In the genomic region with DNA sequence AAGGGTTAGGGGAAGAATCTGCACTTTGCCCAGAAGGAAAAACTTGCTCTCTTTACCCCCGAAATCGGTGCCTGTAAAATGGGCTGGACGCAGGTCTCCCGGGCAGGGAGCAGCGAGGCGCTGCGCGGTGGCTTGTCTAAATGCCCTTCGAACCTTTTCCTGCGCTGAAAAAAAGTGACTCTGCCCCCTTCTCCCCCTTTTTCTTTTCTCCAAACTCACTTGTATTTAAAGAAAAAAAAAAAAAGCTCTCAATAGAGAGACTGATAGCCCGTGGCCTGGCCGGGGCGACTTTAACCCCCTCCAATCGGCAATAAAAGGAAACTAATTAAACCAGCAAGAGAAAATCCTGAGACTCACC, we compare ENCODE assay signal across 10 cellular contexts. TPM values are rescaled to one million over a fixed set of nuclear protein-coding genes. Genes with fewer than 3 reads are reported as not detected.
DNase-seq lines count a peak whose midpoint lies in the region; ATAC-seq, FAIRE-seq and TF ChIP-seq lines count a peak whose summit lies in the region.
"Had no signal": no experiment of that assay in that cellular context is flagged by ENCODE, and none has a peak within 500 bp of the region (broad histone marks: within the 10 kb centered on the region; RNA-seq: fewer than 3 reads in every experiment).

No MANE protein-coding gene starts in this region.

- no peak overlapping the region for H3K27ac ChIP-seq in CD4-positive, CD25-positive, alpha-beta regulatory T cell (ENCODE audit: insufficient read depth, low read length, poor library complexity, severe bottlenecking)
- H3K27ac ChIP-seq in HUES6 (ENCODE audit: low read depth, low read length), result peak overlapping the region; percentile 53; the same call in 1 of the 2 replicates
- H3K27ac ChIP-seq in tibial artery, result no peak overlapping the region

- H3K4me1 ChIP-seq in CD4-positive, CD25-positive, alpha-beta regulatory T cell (ENCODE audit: control insufficient read depth, insufficient read depth, low read length, poor library complexity, severe bottlenecking), result peaks cover 30% of the 10 kb centered on the region
- H3K4me1 ChIP-seq in HUES6 (ENCODE audit: control insufficient read depth, insufficient read depth, low read length), result peaks cover 36% of the 10 kb centered on the region
- peaks cover 0 to 39% (median 35%) of the 10 kb centered on the region in 4 donors for H3K4me1 ChIP-seq in tibial artery

- TF ChIP-seq CTCF in bronchial epithelial cell (IDR thresholded peaks at IDR 0.05; ENCODE audit: insufficient read depth, low read length, severe bottlenecking), result no peak
- TF ChIP-seq CTCF in natural killer cell (IDR thresholded peaks at IDR 0.05), result no peak
- TF ChIP-seq CTCF in tibial artery (IDR thresholded peaks at IDR 0.05), result no peak
- no peak for TF ChIP-seq CTCF in GM13976 (IDR thresholded peaks at IDR 0.05; ENCODE audit: borderline replicate concordance, control extremely low read depth, extremely low read depth, insufficient read depth, missing control alignments)

- no peak overlapping the region for H3K27ac Mint-ChIP-seq in CD4-positive, CD25-positive, alpha-beta regulatory T cell
- H3K27ac Mint-ChIP-seq in natural killer cell, result no peak overlapping the region

- peaks cover 3 to 12% of the 10 kb centered on the region in 2 experiments for H3K9me3 ChIP-seq in CD4-positive, CD25-positive, alpha-beta regulatory T cell (ENCODE audit: control insufficient read depth in 2 of 2, low read length in 2 of 2)
- H3K9me3 ChIP-seq in HUES6 (ENCODE audit: control insufficient read depth, insufficient read depth, low read depth, low read length) (no peaks in the 10 kb centered on the region), tibial artery (no peaks in the 10 kb centered on the region)

- in situ Hi-C loops in GM13976 (cut with MboI; ENCODE audit: low sequenced_read_pairs, unreplicated experiment), result loop anchor here (25.0 kb wide), 1 partner anchor 1674 kb away; a partner anchor contains a TSS

- peak overlapping the region; percentile 75 to 78 (median 77) for H3K4me3 Mint-ChIP-seq in CD4-positive, CD25-positive, alpha-beta regulatory T cell
- peak overlapping the region; percentile 83 for H3K4me3 Mint-ChIP-seq in natural killer cell

- peaks cover 12 to 24% (median 15%) of the 10 kb centered on the region in 4 donors for H3K4me1 Mint-ChIP-seq in CD4-positive, CD25-positive, alpha-beta regulatory T cell
- peaks cover 17 to 32% of the 10 kb centered on the region in 2 donors for H3K4me1 Mint-ChIP-seq in natural killer cell

- intact Hi-C loops in natural killer cell (cut with micrococcal nuclease), result no loop called here
- intact Hi-C loops in tibial artery (cut with DNase I; ENCODE audit: low total_unique reads), result no loop called here

- H3K27me3 Mint-ChIP-seq in CD4-positive, CD25-positive, alpha-beta regulatory T cell, result peaks cover 81% of the 10 kb centered on the region
- H3K27me3 Mint-ChIP-seq in natural killer cell (ENCODE audit: low read depth in 2 of 2), result peaks cover 63 to 79% of the 10 kb centered on the region in 2 donors

- peaks cover 52% of the 10 kb centered on the region for H3K27me3 ChIP-seq in CD4-positive, CD25-positive, alpha-beta regulatory T cell (ENCODE audit: control insufficient read depth, insufficient read depth, low read length)
- peaks cover 61% of the 10 kb centered on the region for H3K27me3 ChIP-seq in HUES6 (ENCODE audit: control insufficient read depth, insufficient read depth, low read length)
- H3K27me3 ChIP-seq in bronchial epithelial cell (ENCODE audit: control insufficient read depth, insufficient read depth, low read length), result peaks cover 49% of the 10 kb centered on the region
- H3K27me3 ChIP-seq in tibial artery, result peaks cover 10 to 98% of the 10 kb centered on the region in 2 donors

- DNase-seq in CD4-positive, CD25-positive, alpha-beta regulatory T cell, result no peak
- DNase-seq in bronchial epithelial cell (ENCODE audit: low read depth) (no peak), natural killer cell (no peak), NCI-H226 (no peak), GM19239 (ENCODE audit: insufficient read length, low spot score) (no peak), tibial artery (no peak), GM13976 (ENCODE audit: low spot score) (no peak)

- H3K36me3 Mint-ChIP-seq in CD4-positive, CD25-positive, alpha-beta regulatory T cell, result no peaks in the 10 kb centered on the region
- H3K36me3 Mint-ChIP-seq in natural killer cell, result peaks cover 28% of the 10 kb centered on the region

- FAIRE-seq in bronchial epithelial cell (lab: Jason Lieb, UNC), result no peak
- no peak for FAIRE-seq in GM19239 (lab: Jason Lieb, UNC)

- H3K9ac ChIP-seq in HUES6 (ENCODE audit: low read length), result peak overlapping the region; percentile 90

- no peaks in the 10 kb centered on the region for H3K36me3 ChIP-seq in CD4-positive, CD25-positive, alpha-beta regulatory T cell (ENCODE audit: control insufficient read depth, insufficient read depth, low read length)
- H3K36me3 ChIP-seq in HUES6 (ENCODE audit: control insufficient read depth, insufficient read depth, low read length) (no peaks in the 10 kb centered on the region; the same call in 1 of the 2 replicates), bronchial epithelial cell (ENCODE audit: control insufficient read depth, insufficient read depth, low read length) (no peaks in the 10 kb centered on the region), tibial artery (no peaks in the 10 kb centered on the region)

- peak overlapping the region; percentile 53 for H3K4me3 ChIP-seq in CD4-positive, CD25-positive, alpha-beta regulatory T cell (ENCODE audit: low read depth, low read length)
- H3K4me3 ChIP-seq in HUES6 (ENCODE audit: low read depth, low read length), result peak overlapping the region; percentile 84
- peak overlapping the region; percentile 32 for H3K4me3 ChIP-seq in bronchial epithelial cell (ENCODE audit: low read depth, low read length)
- H3K4me3 ChIP-seq in tibial artery, result peak overlapping the region in 1 of 2 donors; percentile 49

- no peak for ATAC-seq in CD4-positive, CD25-positive, alpha-beta regulatory T cell (ENCODE audit: low read depth in 2 of 2)
- ATAC-seq in natural killer cell, result no peak

- peaks cover 2 to 30% (median 9%) of the 10 kb centered on the region in 7 donors for H3K9me3 Mint-ChIP-seq in CD4-positive, CD25-positive, alpha-beta regulatory T cell
- H3K9me3 Mint-ChIP-seq in natural killer cell, result peaks cover 6 to 12% of the 10 kb centered on the region in 2 donors

RNA-seq across cellular contexts. Expression of a gene that starts 0.3 kb away (rescaled TPM):
- not detected for total RNA-seq in CD4-positive, CD25-positive, alpha-beta regulatory T cell
- not detected for polyA plus RNA-seq in CD4-positive, CD25-positive, alpha-beta regulatory T cell
- not detected in 2 replicates for total RNA-seq in bronchial epithelial cell
- not detected for total RNA-seq in natural killer cell
- total RNA-seq: LHCN-M2, liver had no signal
- polyA plus RNA-seq: liver had no signal
